ENCODE assay signal across 11 cellular contexts in genomic region chr2:216713691-216714411, GRCh38. TPM values are rescaled to one million over a fixed set of nuclear protein-coding genes. Genes with fewer than 3 reads are reported as not detected.
DNase-seq lines count a peak whose midpoint lies in the region; ATAC-seq and TF ChIP-seq lines count a peak whose summit lies in the region.
"Had no signal": no experiment of that assay in that cellular context is flagged by ENCODE, and none has a peak within 500 bp of the region (broad histone marks: within the 10 kb centered on the region; RNA-seq: fewer than 3 reads in every experiment).

No MANE protein-coding gene starts in this region.

- no peaks in the 10 kb centered on the region for H4K20me1 ChIP-seq in SK-N-SH (ENCODE audit: insufficient read depth)
- H4K20me1 ChIP-seq in smooth muscle cell (ENCODE audit: low read depth) = no peaks in the 10 kb centered on the region

- TF ChIP-seq POLR2A in gastroesophageal sphincter (IDR thresholded peaks at IDR 0.05) = no peak

- POLR2A ChIA-PET in SK-N-SH (lab: Yijun Ruan, JAX) = no interaction called here

- H3F3A ChIP-seq in SK-N-SH (replicated peaks; ENCODE audit: insufficient read depth) (peaks cover 4% of the 10 kb centered on the region), smooth muscle cell (ENCODE audit: low read depth) (no peaks in the 10 kb centered on the region)

- H3K4me3 ChIP-seq in SK-N-SH (ENCODE audit: low read depth in 2 of 2, low read length in 1 of 2) = no peak overlapping the region
- H3K4me3 ChIP-seq in gastroesophageal sphincter = no peak overlapping the region
- H3K4me3 ChIP-seq in smooth muscle cell = no peak overlapping the region

- H3K4me1 ChIP-seq in SK-N-SH (ENCODE audit: control insufficient read depth in 1 of 2, insufficient read depth in 2 of 2, low read depth in 1 of 2, low read length in 1 of 2) (peaks cover 12 to 14% of the 10 kb centered on the region in 2 experiments; a peak in 3 of 4 replicates), gastroesophageal sphincter (peaks cover 5 to 71% (median 12%) of the 10 kb centered on the region in 3 donors), smooth muscle cell (ENCODE audit: low read depth) (peaks cover 7% of the 10 kb centered on the region)

- TF ChIP-seq CTCF in SK-N-SH (IDR thresholded peaks at IDR 0.05) = no peak
- TF ChIP-seq CTCF in gastroesophageal sphincter (IDR thresholded peaks at IDR 0.05) = no peak
- TF ChIP-seq CTCF in smooth muscle cell (IDR thresholded peaks at IDR 0.05; ENCODE audit: borderline replicate concordance, insufficient read depth, poor library complexity, severe bottlenecking) = no peak

- peak in 1 of 2 experiments; percentile 41; a peak in 1 of 4 replicates for TF ChIP-seq EP300 in SK-N-SH (IDR thresholded peaks at IDR 0.05; ENCODE audit: borderline replicate concordance in 1 of 2, low read depth in 1 of 2, low read length in 1 of 2)
- TF ChIP-seq EP300 in gastroesophageal sphincter (IDR thresholded peaks at IDR 0.05) = no peak

- peak; percentile 90 for DNase-seq in GM03348 (ENCODE audit: low spot score)
- no peak for DNase-seq in SK-N-SH
- DNase-seq in smooth muscle cell (lab: John Stamatoyannopoulos, UW; ENCODE audit: unreplicated experiment) = no peak
- DNase-seq in NK-92 treated with Interleukin-12 subunit alpha and Interleukin-12 subunit beta, amount 100 ng/mL, for 24 hours (lab: John Stamatoyannopoulos, UW) = no peak
- no peak for DNase-seq in middle frontal gyrus (ENCODE audit: extremely low spot score, low spot score)
- DNase-seq: activated naive CD8-positive, alpha-beta T cell treated with anti-CD3 and anti-CD28 coated beads, Interleukin-2, amount 10 ng/mL, durations not matched to agents 7 days and 5 days; KG1 had no signal

- ATAC-seq in gastroesophageal sphincter = peak; percentile 46
- no peak for ATAC-seq in GM21528 (IDR thresholded peaks at IDR 0.05; ENCODE audit: low FRiP score, unreplicated experiment)
- ATAC-seq in GM21737 (IDR thresholded peaks at IDR 0.05; ENCODE audit: unreplicated experiment) = no peak

- H3K79me2 ChIP-seq in SK-N-SH (ENCODE audit: insufficient read depth) = no peaks in the 10 kb centered on the region
- no peaks in the 10 kb centered on the region for H3K79me2 ChIP-seq in smooth muscle cell (ENCODE audit: low read depth)

- H3K27ac ChIP-seq in SK-N-SH (ENCODE audit: low read depth in 2 of 2, low read length in 1 of 2) = peak overlapping the region; percentile 31 to 74; a peak in 3 of 4 replicates
- H3K27ac ChIP-seq in gastroesophageal sphincter = peak overlapping the region in 3 of 4 donors; percentile 12 to 64 (median 50)
- peak overlapping the region; percentile 64 for H3K27ac ChIP-seq in smooth muscle cell (ENCODE audit: low read depth)

- H2AFZ ChIP-seq in SK-N-SH (ENCODE audit: low read depth) = peak overlapping the region; percentile 53; the same call in 1 of the 2 replicates
- H2AFZ ChIP-seq in smooth muscle cell (ENCODE audit: low read depth) = no peak overlapping the region

- CTCF ChIA-PET in SK-N-SH (lab: Yijun Ruan, JAX) = no interaction called here

- H3K36me3 ChIP-seq in SK-N-SH (replicated peaks in 1 of 2; ENCODE audit: control insufficient read depth in 1 of 2, insufficient read depth in 2 of 2, low read length in 1 of 2) (no peaks in the 10 kb centered on the region), gastroesophageal sphincter (no peaks in the 10 kb centered on the region), smooth muscle cell (ENCODE audit: low read depth) (no peaks in the 10 kb centered on the region)

- no peaks in the 10 kb centered on the region for H3K27me3 ChIP-seq in SK-N-SH (ENCODE audit: insufficient read depth)
- no peaks in the 10 kb centered on the region for H3K27me3 ChIP-seq in gastroesophageal sphincter
- no peaks in the 10 kb centered on the region for H3K27me3 ChIP-seq in smooth muscle cell (ENCODE audit: low read depth)

- peak overlapping the region; percentile 61 for H3K4me2 ChIP-seq in SK-N-SH
- H3K4me2 ChIP-seq in smooth muscle cell = peak overlapping the region; percentile 16

- WGBS in SK-N-SH (ENCODE audit: low lambda C conversion rate) = 44% methylated on average over 8 of the region's 8 CpGs
- 28 to 54% methylated on average over 5 to 7 of the region's 8 CpGs for WGBS in gastroesophageal sphincter (ENCODE audit: low coverage in 1 of 2), 2 donors
- WGBS in smooth muscle cell (ENCODE audit: low lambda C conversion rate) = 61% methylated on average over 8 of the region's 8 CpGs

- H3K9me3 ChIP-seq in SK-N-SH (no peaks in the 10 kb centered on the region), gastroesophageal sphincter (no peaks in the 10 kb centered on the region), smooth muscle cell (replicated peaks; ENCODE audit: low read depth) (peaks cover 2% of the 10 kb centered on the region)

- no peaks in the 10 kb centered on the region for H3K9me2 ChIP-seq in SK-N-SH

- 0 out of 2 replicates have a peak overlapping the region, but pooled peaks have one; percentile 8 for H3K9ac ChIP-seq in SK-N-SH
- peak overlapping the region; percentile 39 for H3K9ac ChIP-seq in smooth muscle cell (ENCODE audit: low read depth)

- no peak for TF ChIP-seq RAD21 in SK-N-SH (IDR thresholded peaks at IDR 0.05; ENCODE audit: low read length)

TF ChIP-seq in SK-N-SH, 30 proteins besides CTCF, POLR2A, EP300 and RAD21:
- no peak for TF ChIP-seq RFX5 (IDR thresholded peaks at IDR 0.05; ENCODE audit: low read length)
- peak; percentile 60 for TF ChIP-seq JUND (IDR thresholded peaks at IDR 0.05)
- TF ChIP-seq NFIC (IDR thresholded peaks at IDR 0.05; ENCODE audit: borderline replicate concordance) = peak; percentile 89
- TF ChIP-seq REST (IDR thresholded peaks at IDR 0.05; ENCODE audit: low read depth, low read length) = 0 out of 2 replicates have a peak, but pooled peaks have one; percentile 29
- peak; percentile 45; the same call in 1 of the 2 replicates for TF ChIP-seq POLR2AphosphoS5 (IDR thresholded peaks at IDR 0.05; ENCODE audit: low read depth, low read length)
- TF ChIP-seq RXRA (IDR thresholded peaks at IDR 0.05; ENCODE audit: borderline replicate concordance, low read depth) = no peak
- TF ChIP-seq TCF12 (IDR thresholded peaks at IDR 0.05) = peak; percentile 75
- TF ChIP-seq FOSL2 (IDR thresholded peaks at IDR 0.05; ENCODE audit: borderline replicate concordance, low read depth) = peak; percentile 78; the same call in 1 of the 2 replicates

RNA-seq across cellular contexts. Expression of gene IGFBP5, which starts 18.5 kb away (rescaled TPM):
- polyA plus RNA-seq in SK-N-SH (2012; rRNA removed) (156 and 323 TPM in 2 replicates), smooth muscle cell (381 and 426 TPM in 2 replicates)
- 92.2 and 140 TPM in 2 replicates for polyA plus RNA-seq in SK-N-SH (2012; cell fraction: cytosol; rRNA removed)
- 204 and 262 TPM in 2 replicates for polyA plus RNA-seq in SK-N-SH (2012; cell fraction: nucleus; rRNA removed)
- total RNA-seq in gastroesophageal sphincter (1,000 to 10,000 TPM in 1 of 4 donors, 100 to 1,000 TPM in 3; 313 to 1,402 (median 682) TPM), smooth muscle cell (766 and 787 TPM in 2 replicates)
- total RNA-seq: T-helper 2 cell treated with Interferon-gamma antibody and Interleukin-4, amounts not matched to agents 100 ng/mL and 5 ng/mL, for 36 hours had no signal
